In genomic region chr18:9109523-9109922, GRCh38 we compare ENCODE assay signal across 1 cellular context.
TF ChIP-seq lines count a peak whose summit lies in the region.

No MANE protein-coding gene starts in this region.

TF ChIP-seq in H1, 55 proteins besides CTCF, POLR2A, EP300 and RAD21:
- no peak for TF ChIP-seq GTF2F1 (IDR thresholded peaks at IDR 0.05; ENCODE audit: borderline replicate concordance, low read depth, low read length)
